ENCODE assay signal across 10 cellular contexts in the genomic region with DNA sequence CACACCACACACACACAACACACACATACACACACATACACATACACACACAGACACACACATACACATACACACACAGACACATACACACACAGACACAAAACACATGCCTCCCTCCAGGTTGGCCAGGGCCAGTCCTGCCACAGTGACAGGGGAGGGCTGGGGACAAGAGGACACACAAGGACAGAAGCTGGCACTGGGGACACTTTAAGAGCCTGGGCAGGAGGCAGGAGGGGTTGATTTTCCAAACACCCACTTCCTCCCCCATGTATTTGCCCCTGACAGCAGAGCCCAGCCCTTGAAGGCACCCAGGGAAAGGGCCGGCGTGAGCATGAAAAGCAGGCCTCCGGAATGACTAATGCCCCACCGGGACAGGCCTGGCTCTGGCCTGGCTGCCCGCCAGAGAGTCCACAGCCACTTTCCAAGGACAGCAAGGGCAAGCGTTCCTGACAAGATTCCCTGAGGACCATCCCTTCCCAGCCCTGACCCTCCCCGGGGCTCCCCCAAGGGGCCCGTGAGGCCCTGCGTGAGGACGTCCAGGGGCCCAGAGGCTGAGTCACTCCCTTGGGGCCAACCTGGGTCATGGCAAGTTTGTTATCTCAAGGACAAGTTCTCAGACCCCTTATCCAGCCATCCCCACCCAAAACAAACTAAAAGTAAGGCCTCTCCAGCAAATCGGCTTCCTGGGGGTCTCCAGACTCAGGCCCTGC.
DNase-seq lines count a peak whose midpoint lies in the region; ATAC-seq and TF ChIP-seq lines count a peak whose summit lies in the region.
"Had no signal": no experiment of that assay in that cellular context is flagged by ENCODE, and none has a peak within 500 bp of the region (broad histone marks: within the 10 kb centered on the region; RNA-seq: fewer than 3 reads in every experiment).

No MANE protein-coding gene starts in this region.

- no peak overlapping the region for H3K9ac ChIP-seq in PC-3 (ENCODE audit: low read length)
- H3K9ac ChIP-seq in neural progenitor cell = no peak overlapping the region

- H2AFZ ChIP-seq in PC-3 (ENCODE audit: low read length) = no peak overlapping the region
- no peak overlapping the region for H2AFZ ChIP-seq in neural progenitor cell (replicated peaks)

- H4K20me1 ChIP-seq in PC-3 (ENCODE audit: low read length) (no peaks in the 10 kb centered on the region), neural progenitor cell (ENCODE audit: low read depth) (peaks cover 27% of the 10 kb centered on the region)

- peaks cover 10% of the 10 kb centered on the region for H3K27me3 Mint-ChIP-seq in neural progenitor cell (ENCODE audit: insufficient read depth, low read depth)

- H3K4me1 Mint-ChIP-seq in neural progenitor cell = peaks cover 28% of the 10 kb centered on the region

- CTCF ChIA-PET in PC-3 (lab: Charles Lee) = no interaction called here

- H3K4me1 ChIP-seq in PC-3 (ENCODE audit: insufficient read depth, low read length) (no peaks in the 10 kb centered on the region), neural progenitor cell (no peaks in the 10 kb centered on the region)

- H3K4me2 ChIP-seq in PC-3 (ENCODE audit: low read length) = no peak overlapping the region
- H3K4me2 ChIP-seq in neural progenitor cell = no peak overlapping the region

- no peaks in the 10 kb centered on the region for H3K9me3 Mint-ChIP-seq in neural progenitor cell

- ATAC-seq in PC-3 (no peak), GM18511 (IDR thresholded peaks at IDR 0.05; ENCODE audit: unreplicated experiment) (no peak), GM19397 (IDR thresholded peaks at IDR 0.05; ENCODE audit: unreplicated experiment) (no peak), HG03457 (IDR thresholded peaks at IDR 0.05; ENCODE audit: unreplicated experiment) (no peak)

- no peak for TF ChIP-seq CTCF in PC-3 (conservative IDR thresholded peaks at IDR 0.05; ENCODE audit: low read depth, low read length)
- TF ChIP-seq CTCF in fibroblast of the aortic adventitia (IDR thresholded peaks at IDR 0.05; ENCODE audit: insufficient read depth, low read length) = no peak
- TF ChIP-seq CTCF in neural progenitor cell (IDR thresholded peaks at IDR 0.05) = no peak

- H3K36me3 Mint-ChIP-seq in neural progenitor cell = peaks cover 8% of the 10 kb centered on the region

- DNase-seq in AG08396 (ENCODE audit: low spot score) (peak; percentile 74), PC-3 (peak; percentile 33), fibroblast of the aortic adventitia (ENCODE audit: low read depth) (peak; percentile 81), neural progenitor cell (ENCODE audit: low spot score) (no peak), NCI-H187 (lab: John Stamatoyannopoulos, UW) (no peak)
- DNase-seq: NCI-H345 had no signal

- intact Hi-C loops in PC-3 (cut with micrococcal nuclease) = no loop called here

- H3K36me3 ChIP-seq in PC-3 (ENCODE audit: low read depth, low read length) = no peaks in the 10 kb centered on the region
- no peaks in the 10 kb centered on the region for H3K36me3 ChIP-seq in neural progenitor cell

- no peak overlapping the region for H3K4me3 Mint-ChIP-seq in neural progenitor cell

- H3K79me2 ChIP-seq in PC-3 (ENCODE audit: low read length) (no peaks in the 10 kb centered on the region), neural progenitor cell (ENCODE audit: low read depth) (no peaks in the 10 kb centered on the region)

- BruUV-seq in PC-3 (replicated peaks; lab: Mats Ljungman, UMichigan) = no TSS peak

- H3F3A ChIP-seq in PC-3 (ENCODE audit: low read length, unreplicated experiment) = no peaks in the 10 kb centered on the region
- H3F3A ChIP-seq in neural progenitor cell (ENCODE audit: low read depth) = no peaks in the 10 kb centered on the region

- H3K27me3 ChIP-seq in PC-3 (ENCODE audit: low read length) (no peaks in the 10 kb centered on the region), neural progenitor cell (no peaks in the 10 kb centered on the region)

- H3K9me2 ChIP-seq in PC-3 (replicated peaks; ENCODE audit: low read length) = no peaks in the 10 kb centered on the region

- H3K4me3 ChIP-seq in PC-3 (ENCODE audit: low read length) (no peak overlapping the region), fibroblast of the aortic adventitia (ENCODE audit: low read depth, low read length) (no peak overlapping the region), neural progenitor cell (no peak overlapping the region)

- H3K27ac ChIP-seq in PC-3 (ENCODE audit: low read length) (no peak overlapping the region), neural progenitor cell (no peak overlapping the region)

- peak overlapping the region; percentile 65 for H3K27ac Mint-ChIP-seq in neural progenitor cell

- H3K9me3 ChIP-seq in PC-3 (ENCODE audit: low read length) (no peaks in the 10 kb centered on the region), neural progenitor cell (ENCODE audit: low read depth) (no peaks in the 10 kb centered on the region)
- H3K9me3 ChIP-seq: Caco-2 had no signal

- POLR2A ChIA-PET in PC-3 (lab: Charles Lee; ENCODE audit: unreplicated experiment) = no interaction called here

Comparison
In these comparisons a context has a peak if more than half of its experiments do, and no peak if none do; other contexts are left out.
1. DNase-seq: peak in AG08396 (single experiment), PC-3 (single experiment) and fibroblast of the aortic adventitia (single experiment); none in neural progenitor cell (single experiment) and NCI-H187 (0 of 2).